ENCODE assay signal across 9 cellular contexts in genomic region chr11:19117760-19118097, GRCh38. TPM values are rescaled to one million over a fixed set of nuclear protein-coding genes. Genes with fewer than 3 reads are reported as not detected.
DNase-seq lines count a peak whose midpoint lies in the region; ATAC-seq and TF ChIP-seq lines count a peak whose summit lies in the region.
"Had no signal": no experiment of that assay in that cellular context is flagged by ENCODE, and none has a peak within 500 bp of the region (broad histone marks: within the 10 kb centered on the region; RNA-seq: fewer than 3 reads in every experiment).

No MANE protein-coding gene starts in this region.

- H3K4me2 ChIP-seq in KMS-11, result peak overlapping the region; percentile 95

- H3K4me1 ChIP-seq in KMS-11 (ENCODE audit: low read depth, poor library complexity, severe bottlenecking) (peaks cover 18% of the 10 kb centered on the region), muscle layer of colon (ENCODE audit: insufficient read depth, low read length) (peaks cover 5% of the 10 kb centered on the region)

- peak overlapping the region; percentile 90 for H2AFZ ChIP-seq in KMS-11 (ENCODE audit: low read depth)

- DNase-seq in AG04450 (ENCODE audit: low read depth, low spot score) (no peak), choroid plexus epithelial cell (ENCODE audit: low read depth) (no peak), NCI-H1694 (lab: John Stamatoyannopoulos, UW) (no peak), OCI-M2 (lab: John Stamatoyannopoulos, UW; ENCODE audit: unreplicated experiment) (no peak)
- no peak for DNase-seq in activated CD4-positive, CD25-positive, alpha-beta regulatory T cell treated with anti-CD3 and anti-CD28 coated beads, Interleukin-2, amount 50 U/mL, for 72 hours
- DNase-seq: activated CD8-positive, alpha-beta memory T cell treated with anti-CD3 and anti-CD28 coated beads for 24 hours had no signal

- H4K20me1 ChIP-seq in KMS-11 (ENCODE audit: insufficient read depth), result no peaks in the 10 kb centered on the region

- CTCF ChIA-PET in AG04450 (lab: Charles Lee), result interaction anchor here (2.1 kb wide), 1 partner anchor 40 kb away, joined by 8 read pairs; no protein-coding TSS in a partner anchor

- H3K9me3 ChIP-seq in AG04450 (ENCODE audit: control insufficient read depth, insufficient read depth, low read length), result peaks cover 3% of the 10 kb centered on the region; the same call in 1 of the 2 replicates
- no peaks in the 10 kb centered on the region for H3K9me3 ChIP-seq in muscle layer of colon (ENCODE audit: low read length)

- H3K27me3 ChIP-seq in AG04450 (ENCODE audit: control insufficient read depth, insufficient read depth, low read length), result peaks cover 11% of the 10 kb centered on the region
- no peaks in the 10 kb centered on the region for H3K27me3 ChIP-seq in KMS-11 (ENCODE audit: insufficient read depth, low read depth)
- H3K27me3 ChIP-seq in muscle layer of colon (ENCODE audit: control insufficient read depth in 1 of 2, insufficient read depth in 2 of 2, low read length in 2 of 2), result no peaks in the 10 kb centered on the region

- POLR2A ChIA-PET in AG04450 (lab: Yijun Ruan, JAX), result no interaction called here

- H3K27ac ChIP-seq in AG04450 (ENCODE audit: low read depth, low read length) (no peak overlapping the region), KMS-11 (no peak overlapping the region), muscle layer of colon (ENCODE audit: low read depth, low read length) (no peak overlapping the region)

- H3K9ac ChIP-seq in KMS-11 (peak overlapping the region; percentile 79; the same call in 1 of the 2 replicates), muscle layer of colon (ENCODE audit: low read length) (peak overlapping the region; percentile 9)

- ATAC-seq in HG03354 (IDR thresholded peaks at IDR 0.05; ENCODE audit: poor library complexity, severe bottlenecking, unreplicated experiment), result no peak

- no peaks in the 10 kb centered on the region for H3K36me3 ChIP-seq in KMS-11 (ENCODE audit: insufficient read depth)
- no peaks in the 10 kb centered on the region for H3K36me3 ChIP-seq in muscle layer of colon (ENCODE audit: insufficient read depth, low read length)

- TF ChIP-seq CTCF in AG04450 (IDR thresholded peaks at IDR 0.05; ENCODE audit: low read depth, low read length) (no peak), KMS-11 (conservative IDR thresholded peaks at IDR 0.05; ENCODE audit: low read depth, low read length) (no peak), choroid plexus epithelial cell (conservative IDR thresholded peaks at IDR 0.05; ENCODE audit: low read depth, low read length) (no peak)

- H3K79me2 ChIP-seq in KMS-11 (ENCODE audit: insufficient read depth, low read depth), result peaks cover 8% of the 10 kb centered on the region; the same call in 1 of the 2 replicates

- H3K4me3 ChIP-seq in AG04450 (ENCODE audit: low read depth, low read length) (peak overlapping the region; percentile 80), KMS-11 (IDR thresholded peaks at IDR 0.05; ENCODE audit: insufficient read depth, low read depth, low read length) (no peak overlapping the region), choroid plexus epithelial cell (ENCODE audit: low read depth, low read length) (peak overlapping the region; percentile 90), muscle layer of colon (ENCODE audit: low read depth in 1 of 2, low read length in 2 of 2) (peak overlapping the region; percentile 58 to 78)

RNA-seq across cellular contexts. Expression of gene ZDHHC13, which starts 0.8 kb away (rescaled TPM):
- polyA plus RNA-seq in AG04450 (2011; rRNA removed), result 10.5 and 15.4 TPM in 2 replicates
- 8.6 and 14.8 TPM in 2 replicates for polyA minus RNA-seq in AG04450 (2011; rRNA and poly(A)+ RNA removed)

RNA-seq across cellular contexts. Expression of gene MRGPRX2, which starts 57.2 kb away (rescaled TPM):
- polyA plus RNA-seq in AG04450 (2011; rRNA removed), result not detected in 2 replicates
- not detected in 2 replicates for polyA minus RNA-seq in AG04450 (2011; rRNA and poly(A)+ RNA removed)
